Comparison of ENCODE assay signal across 10 cellular contexts in genomic region chr2:104857262-104858221, GRCh38. TPM values are rescaled to one million over a fixed set of nuclear protein-coding genes. Genes with fewer than 3 reads are reported as not detected.
DNase-seq lines count a peak whose midpoint lies in the region; ATAC-seq and TF ChIP-seq lines count a peak whose summit lies in the region.
"Had no signal": no experiment of that assay in that cellular context is flagged by ENCODE, and none has a peak within 500 bp of the region (broad histone marks: within the 10 kb centered on the region; RNA-seq: fewer than 3 reads in every experiment).

No MANE protein-coding gene starts in this region.

- peaks cover 80% of the 10 kb centered on the region for H3K27me3 Mint-ChIP-seq in T-helper 1 cell treated with Interleukin-12 subunit alpha and Interleukin-12 subunit beta and Interleukin-4 antibody, amounts not matched to agents 30 μg/mL and 1 μg/mL, for 36 hours (ENCODE audit: low read depth)

- H3K4me1 Mint-ChIP-seq in T-helper 1 cell treated with Interleukin-12 subunit alpha and Interleukin-12 subunit beta and Interleukin-4 antibody, amounts not matched to agents 30 μg/mL and 1 μg/mL, for 36 hours (ENCODE audit: low read depth): peaks cover 24% of the 10 kb centered on the region
- peaks cover 39% of the 10 kb centered on the region for H3K4me1 Mint-ChIP-seq in stimulated activated effector memory CD8-positive, alpha-beta T cell treated with anti-CD3 and anti-CD28 coated beads, Interleukin-12 subunit alpha, Interleukin-12 subunit beta, amount 100 ng/mL, for 72 hours

- no peak for ATAC-seq in stimulated activated effector memory CD8-positive, alpha-beta T cell treated with anti-CD3 and anti-CD28 coated beads, Interleukin-12 subunit alpha, Interleukin-12 subunit beta, amount 100 ng/mL, for 72 hours
- no peak for ATAC-seq in GM19452 (IDR thresholded peaks at IDR 0.05; ENCODE audit: unreplicated experiment)

- H3K36me3 Mint-ChIP-seq in T-helper 1 cell treated with Interleukin-12 subunit alpha and Interleukin-12 subunit beta and Interleukin-4 antibody, amounts not matched to agents 30 μg/mL and 1 μg/mL, for 36 hours (ENCODE audit: low read depth): peaks cover 9% of the 10 kb centered on the region
- H3K36me3 Mint-ChIP-seq in stimulated activated effector memory CD8-positive, alpha-beta T cell treated with anti-CD3 and anti-CD28 coated beads, Interleukin-12 subunit alpha, Interleukin-12 subunit beta, amount 100 ng/mL, for 72 hours: peaks cover 18% of the 10 kb centered on the region

- H3K4me3 Mint-ChIP-seq in T-helper 1 cell treated with Interleukin-12 subunit alpha and Interleukin-12 subunit beta and Interleukin-4 antibody, amounts not matched to agents 30 μg/mL and 1 μg/mL, for 36 hours: peak overlapping the region; percentile 61
- peak overlapping the region; percentile 54 for H3K4me3 Mint-ChIP-seq in stimulated activated effector memory CD8-positive, alpha-beta T cell treated with anti-CD3 and anti-CD28 coated beads, Interleukin-12 subunit alpha, Interleukin-12 subunit beta, amount 100 ng/mL, for 72 hours

- DNase-seq in T-helper 1 cell (no peak), NCI-H345 treated with DMSO at 0.1 percent for 48 hours (lab: John Stamatoyannopoulos, UW; ENCODE audit: unreplicated experiment) (peak; percentile 55), fibroblast of the aortic adventitia (ENCODE audit: low read depth) (no peak), hippocampal formation (lab: John Stamatoyannopoulos, UW) (no peak), activated gamma-delta T cell (lab: John Stamatoyannopoulos, UW) (no peak)
- no peak for DNase-seq in stimulated activated effector memory CD8-positive, alpha-beta T cell treated with anti-CD3 and anti-CD28 coated beads, Interleukin-12 subunit alpha, Interleukin-12 subunit beta, amount 100 ng/mL, for 72 hours (ENCODE audit: low spot score in 2 of 2)

- H3K4me3 ChIP-seq in fibroblast of the aortic adventitia (ENCODE audit: low read depth, low read length): peak overlapping the region; percentile 22

- H3K9me3 Mint-ChIP-seq in T-helper 1 cell treated with Interleukin-12 subunit alpha and Interleukin-12 subunit beta and Interleukin-4 antibody, amounts not matched to agents 30 μg/mL and 1 μg/mL, for 36 hours: peaks cover 4% of the 10 kb centered on the region
- peaks cover 3% of the 10 kb centered on the region for H3K9me3 Mint-ChIP-seq in stimulated activated effector memory CD8-positive, alpha-beta T cell treated with anti-CD3 and anti-CD28 coated beads, Interleukin-12 subunit alpha, Interleukin-12 subunit beta, amount 100 ng/mL, for 72 hours

- TF ChIP-seq CTCF in fibroblast of the aortic adventitia (IDR thresholded peaks at IDR 0.05; ENCODE audit: insufficient read depth, low read length): no peak

- H3K27ac Mint-ChIP-seq in T-helper 1 cell treated with Interleukin-12 subunit alpha and Interleukin-12 subunit beta and Interleukin-4 antibody, amounts not matched to agents 30 μg/mL and 1 μg/mL, for 36 hours: peak overlapping the region; percentile 81
- H3K27ac Mint-ChIP-seq in stimulated activated effector memory CD8-positive, alpha-beta T cell treated with anti-CD3 and anti-CD28 coated beads, Interleukin-12 subunit alpha, Interleukin-12 subunit beta, amount 100 ng/mL, for 72 hours: no peak overlapping the region

RNA-seq across cellular contexts. Expression of gene POU3F3, which starts 3.6 kb away (rescaled TPM):
- total RNA-seq in fibroblast of the aortic adventitia (ENCODE audit: low replicate concordance): not detected in 2 replicates
- total RNA-seq: A673, endothelial cell of umbilical vein had no signal
